In the genomic region with DNA sequence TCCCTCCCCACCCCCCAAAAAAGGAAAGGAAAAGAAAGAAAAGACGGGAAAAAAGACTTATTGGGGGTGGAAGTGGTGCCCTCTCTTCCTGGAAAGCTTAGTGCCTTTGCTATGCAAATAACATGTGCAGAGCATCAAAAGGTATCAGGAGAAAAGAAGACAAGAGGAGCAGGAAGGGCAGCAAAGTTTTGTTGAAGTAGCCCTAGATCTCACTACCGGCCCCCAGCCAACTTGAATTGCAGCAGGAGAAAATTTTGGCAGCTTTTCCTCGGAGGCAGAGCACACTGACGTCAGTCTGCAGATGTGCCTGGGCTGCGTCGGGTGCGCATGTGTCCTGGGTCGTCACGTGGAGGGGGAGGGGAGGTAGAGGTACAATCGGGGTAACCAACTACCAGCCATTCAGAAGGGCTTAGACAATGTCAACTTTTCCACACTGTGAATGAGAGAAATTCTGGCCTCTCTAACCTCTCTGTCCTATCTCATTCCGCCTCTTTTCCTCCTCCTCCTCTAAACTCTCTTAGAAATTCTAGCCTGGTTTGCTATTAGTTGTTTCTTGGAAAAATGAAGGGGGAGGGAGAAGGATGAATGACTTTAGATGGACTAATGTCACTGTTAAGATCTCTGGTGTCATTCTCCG, we compare ENCODE assay signal across 8 cellular contexts. TPM values are rescaled to one million over a fixed set of nuclear protein-coding genes. Genes with fewer than 3 reads are reported as not detected.
DNase-seq lines count a peak whose midpoint lies in the region; ATAC-seq and TF ChIP-seq lines count a peak whose summit lies in the region.

A gene with protein sequence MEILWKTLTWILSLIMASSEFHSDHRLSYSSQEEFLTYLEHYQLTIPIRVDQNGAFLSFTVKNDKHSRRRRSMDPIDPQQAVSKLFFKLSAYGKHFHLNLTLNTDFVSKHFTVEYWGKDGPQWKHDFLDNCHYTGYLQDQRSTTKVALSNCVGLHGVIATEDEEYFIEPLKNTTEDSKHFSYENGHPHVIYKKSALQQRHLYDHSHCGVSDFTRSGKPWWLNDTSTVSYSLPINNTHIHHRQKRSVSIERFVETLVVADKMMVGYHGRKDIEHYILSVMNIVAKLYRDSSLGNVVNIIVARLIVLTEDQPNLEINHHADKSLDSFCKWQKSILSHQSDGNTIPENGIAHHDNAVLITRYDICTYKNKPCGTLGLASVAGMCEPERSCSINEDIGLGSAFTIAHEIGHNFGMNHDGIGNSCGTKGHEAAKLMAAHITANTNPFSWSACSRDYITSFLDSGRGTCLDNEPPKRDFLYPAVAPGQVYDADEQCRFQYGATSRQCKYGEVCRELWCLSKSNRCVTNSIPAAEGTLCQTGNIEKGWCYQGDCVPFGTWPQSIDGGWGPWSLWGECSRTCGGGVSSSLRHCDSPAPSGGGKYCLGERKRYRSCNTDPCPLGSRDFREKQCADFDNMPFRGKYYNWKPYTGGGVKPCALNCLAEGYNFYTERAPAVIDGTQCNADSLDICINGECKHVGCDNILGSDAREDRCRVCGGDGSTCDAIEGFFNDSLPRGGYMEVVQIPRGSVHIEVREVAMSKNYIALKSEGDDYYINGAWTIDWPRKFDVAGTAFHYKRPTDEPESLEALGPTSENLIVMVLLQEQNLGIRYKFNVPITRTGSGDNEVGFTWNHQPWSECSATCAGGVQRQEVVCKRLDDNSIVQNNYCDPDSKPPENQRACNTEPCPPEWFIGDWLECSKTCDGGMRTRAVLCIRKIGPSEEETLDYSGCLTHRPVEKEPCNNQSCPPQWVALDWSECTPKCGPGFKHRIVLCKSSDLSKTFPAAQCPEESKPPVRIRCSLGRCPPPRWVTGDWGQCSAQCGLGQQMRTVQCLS (N-terminal part only) (minus strand): TSS at position 286 of the 637 bp plus-strand sequence. CDS start 8,247 bp downstream, outside the sequence.

- peak within 1 kb of the TSS; percentile 100 for H3K18ac ChIP-seq in IMR-90 (ENCODE audit: low read depth, low read length)

- H2BK120ac ChIP-seq in IMR-90 (ENCODE audit: low read depth, low read length) = peak within 1 kb of the TSS; percentile 98

- H3K4me1 ChIP-seq in IMR-90 (ENCODE audit: control insufficient read depth, insufficient read depth, low read length) = peaks cover 2% of the 10 kb centered on the region; the same call in 1 of the 2 replicates

- dilution Hi-C loops in IMR-90 (cut with HindIII; ENCODE audit: low sequenced_read_pairs, unreplicated experiment) = no loop called here

- H3K9me3 ChIP-seq in IMR-90 (ENCODE audit: control insufficient read depth, insufficient read depth, low read length) = no peaks in the 10 kb centered on the region

- peak; percentile 75 for ATAC-seq in GM21447 (IDR thresholded peaks at IDR 0.05; ENCODE audit: unreplicated experiment)
- ATAC-seq in IMR-90 (ENCODE audit: low read depth) = peak; percentile 85
- ATAC-seq in stimulated activated naive CD8-positive, alpha-beta T cell treated with anti-CD3 and anti-CD28 coated beads, Interleukin-15, amount 100 ng/mL, for 72 hours = peak; percentile 93

- TF ChIP-seq CTCF in IMR-90 (conservative IDR thresholded peaks at IDR 0.05; ENCODE audit: low read depth, low read length) (no peak), foreskin fibroblast (IDR thresholded peaks at IDR 0.05; ENCODE audit: low read depth, low read length) (no peak), neural crest cell (conservative IDR thresholded peaks at IDR 0.05) (no peak)

- TF ChIP-seq POLR2A in IMR-90 (IDR thresholded peaks at IDR 0.05; ENCODE audit: low read depth, low read length) = peak; percentile 76; the same call in 1 of the 2 replicates

- H3K36me3 Mint-ChIP-seq in neural crest cell (ENCODE audit: low read depth) = peaks cover under 1% of the 10 kb centered on the region

- peak; percentile 65 for DNase-seq in DMS53 treated with DMSO at 0.1 percent for 48 hours (lab: John Stamatoyannopoulos, UW; ENCODE audit: unreplicated experiment)
- DNase-seq in IMR-90 = peak; percentile 99
- DNase-seq in SHP77 (lab: John Stamatoyannopoulos, UW) = peak; percentile 82 to 92
- peak; percentile 69 for DNase-seq in activated gamma-delta T cell treated with Interleukin-2 at 50 U/mL for 16 hours
- peak; percentile 97 to 98 for DNase-seq in foreskin fibroblast
- peak; percentile 67 for DNase-seq in neural crest cell (ENCODE audit: low read depth, low spot score)
- DNase-seq in stimulated activated naive CD8-positive, alpha-beta T cell treated with anti-CD3 and anti-CD28 coated beads, Interleukin-15, amount 100 ng/mL, for 72 hours = peak; percentile 70 to 73

- H3K79me1 ChIP-seq in IMR-90 (ENCODE audit: low read depth in 1 of 2, low read length in 2 of 2) = peaks cover 0 to 8% of the 10 kb centered on the region in 2 experiments; a peak in 1 of 4 replicates

- H3K9ac ChIP-seq in IMR-90 (ENCODE audit: low read depth, low read length) = peak within 1 kb of the TSS; percentile 98

- peak within 1 kb of the TSS; percentile 100 for H3K4me2 ChIP-seq in IMR-90 (ENCODE audit: low read depth, low read length)

- peak within 1 kb of the TSS; percentile 92 for H4K5ac ChIP-seq in IMR-90 (ENCODE audit: low read depth, low read length)

- peak within 1 kb of the TSS; percentile 91 for H4K91ac ChIP-seq in IMR-90 (ENCODE audit: insufficient read depth, low read depth, low read length)

- H3K27me3 ChIP-seq in IMR-90 (ENCODE audit: control insufficient read depth, insufficient read depth, low read length) = no peaks in the 10 kb centered on the region

- H2AK5ac ChIP-seq in IMR-90 (ENCODE audit: low read depth, low read length) = peak within 1 kb of the TSS; percentile 59; the same call in 1 of the 2 replicates

- H3K27ac Mint-ChIP-seq in neural crest cell (ENCODE audit: unreplicated experiment) = peak within 1 kb of the TSS; percentile 96
- H3K27ac Mint-ChIP-seq in stimulated activated naive CD8-positive, alpha-beta T cell treated with anti-CD3 and anti-CD28 coated beads, Interleukin-15, amount 100 ng/mL, for 72 hours = peak within 1 kb of the TSS; percentile 91 to 97

- TF ChIP-seq RAD21 in IMR-90 (IDR thresholded peaks at IDR 0.05; ENCODE audit: low read length) = no peak

- H3K14ac ChIP-seq in IMR-90 (replicated peaks; ENCODE audit: low read depth, low read length) = peak within 1 kb of the TSS; percentile 99

- no CpG with 5 or more reads among the region's 12 CpGs for WGBS in IMR-90 (ENCODE audit: extremely low coverage in 2 of 2, insufficient read length in 1 of 2), 2 experiments

- H3K36me3 ChIP-seq in IMR-90 (ENCODE audit: control insufficient read depth, insufficient read depth, low read length) = no peaks in the 10 kb centered on the region

- peaks cover 21% of the 10 kb centered on the region for H3K4me1 Mint-ChIP-seq in neural crest cell
- peaks cover 6% of the 10 kb centered on the region for H3K4me1 Mint-ChIP-seq in stimulated activated naive CD8-positive, alpha-beta T cell treated with anti-CD3 and anti-CD28 coated beads, Interleukin-15, amount 100 ng/mL, for 72 hours

- peak within 1 kb of the TSS; percentile 97 for H3K56ac ChIP-seq in IMR-90 (ENCODE audit: extremely low read depth, insufficient read depth, low read length)

- H3K27ac ChIP-seq in IMR-90 (ENCODE audit: insufficient read depth, low read length) = peak within 1 kb of the TSS; percentile 96

- peak within 1 kb of the TSS; percentile 20 for H2AK9ac ChIP-seq in IMR-90 (replicated peaks; ENCODE audit: low read depth, low read length, poor library complexity)

- H2AFZ ChIP-seq in IMR-90 (replicated peaks; ENCODE audit: low read length, poor library complexity) = peak within 1 kb of the TSS; percentile 79

- no peaks in the 10 kb centered on the region for H3K27me3 Mint-ChIP-seq in neural crest cell (ENCODE audit: low read depth)
- no peaks in the 10 kb centered on the region for H3K27me3 Mint-ChIP-seq in stimulated activated naive CD8-positive, alpha-beta T cell treated with anti-CD3 and anti-CD28 coated beads, Interleukin-15, amount 100 ng/mL, for 72 hours

- no peak within 1 kb of the TSS for H3K4me3 Mint-ChIP-seq in neural crest cell
- H3K4me3 Mint-ChIP-seq in stimulated activated naive CD8-positive, alpha-beta T cell treated with anti-CD3 and anti-CD28 coated beads, Interleukin-15, amount 100 ng/mL, for 72 hours = no peak within 1 kb of the TSS

- BruUV-seq in IMR-90 (replicated peaks; lab: Mats Ljungman, UMichigan) = no TSS peak

- H4K8ac ChIP-seq in IMR-90 (ENCODE audit: low read depth in 2 of 2, low read length in 2 of 2) = peak within 1 kb of the TSS; percentile 68 to 95

- POLR2A ChIA-PET in IMR-90 (lab: Charles Lee; ENCODE audit: unreplicated experiment) = interaction anchor here (0.6 to 1.3 kb wide), 6 partner anchors 16 to 388 kb away, joined by 3 to 11 read pairs (median 4); no protein-coding TSS in a partner anchor

- peak within 1 kb of the TSS; percentile 96 for H3K4ac ChIP-seq in IMR-90 (ENCODE audit: low read depth, low read length)

- H2BK5ac ChIP-seq in IMR-90 (ENCODE audit: low read depth, low read length, poor library complexity, severe bottlenecking) = peak within 1 kb of the TSS; percentile 98

- H3K9me1 ChIP-seq in IMR-90 (ENCODE audit: insufficient read depth, low read length) = no peaks in the 10 kb centered on the region

- H4K20me1 ChIP-seq in IMR-90 (ENCODE audit: insufficient read depth, low read length) = no peaks in the 10 kb centered on the region

- H2BK20ac ChIP-seq in IMR-90 (ENCODE audit: low read depth, low read length) = peak within 1 kb of the TSS; percentile 96; the same call in 1 of the 2 replicates

- CTCF ChIA-PET in IMR-90 (lab: Yijun Ruan, JAX) = interaction anchor here (0.5 to 2.2 kb wide), 8 partner anchors 218 to 697 kb away, joined by 3 to 10 read pairs (median 4); no protein-coding TSS in a partner anchor

- intact Hi-C loops in IMR-90 (cut with micrococcal nuclease) = loop anchor here (1.0 to 5.0 kb wide), 5 partner anchors 283 to 847 kb away; no protein-coding TSS in a partner anchor

- H3K4me3 ChIP-seq in IMR-90 (ENCODE audit: insufficient read depth, low read depth, low read length) = peak within 1 kb of the TSS; percentile 88
- H3K4me3 ChIP-seq in foreskin fibroblast (ENCODE audit: low read depth in 1 of 2, low read length in 2 of 2) = peak within 1 kb of the TSS; percentile 84 to 88

- peak within 1 kb of the TSS; percentile 45 for H2BK15ac ChIP-seq in IMR-90 (ENCODE audit: low read depth, low read length)

- peak within 1 kb of the TSS; percentile 99 for H3K23ac ChIP-seq in IMR-90 (ENCODE audit: low read depth, low read length)

- H3K9me3 Mint-ChIP-seq in neural crest cell = no peaks in the 10 kb centered on the region
- H3K9me3 Mint-ChIP-seq in stimulated activated naive CD8-positive, alpha-beta T cell treated with anti-CD3 and anti-CD28 coated beads, Interleukin-15, amount 100 ng/mL, for 72 hours = no peaks in the 10 kb centered on the region

- in situ Hi-C loops in IMR-90 (cut with MboI; ENCODE audit: low sequenced_read_pairs) = loop anchor here (5.0 to 10.0 kb wide), 5 partner anchors 284 to 847 kb away; no protein-coding TSS in a partner anchor

TF ChIP-seq in IMR-90, 13 proteins besides CTCF, POLR2A, EP300 and RAD21 (continues in another document):
- TF ChIP-seq SMC3 (IDR thresholded peaks at IDR 0.05; ENCODE audit: low read depth, low read length) (no peak), CEBPB (IDR thresholded peaks at IDR 0.05; ENCODE audit: low read depth, low read length) (peak; percentile 57)

RNA-seq across cellular contexts. Expression of the gene that starts here (rescaled TPM):
- 160 and 173 TPM in 2 replicates for total RNA-seq in IMR-90 (2012; rRNA removed)
- 21.0 and 23.9 TPM in 2 replicates for polyA plus RNA-seq in IMR-90 (2012; rRNA removed)
- polyA plus RNA-seq in IMR-90 (2012; cell fraction: cytosol; rRNA removed) = 6.9 and 9.7 TPM in 2 replicates
- 89.0 and 171 TPM in 2 replicates for polyA plus RNA-seq in IMR-90 (2012; cell fraction: nucleus; rRNA removed; ENCODE audit: low replicate concordance)
- 7.1 and 8.2 TPM in 2 replicates for total RNA-seq in neural crest cell

Comparison
In these comparisons a context has a peak if more than half of its experiments do, and no peak if none do; other contexts are left out.
1. Peak in every context shown above with its lines: DNase-seq, ATAC-seq, H3K4me3 ChIP-seq and H3K27ac ChIP-seq.
2. RNA of the gene that starts here (total RNA-seq): 160 to 173 TPM in IMR-90; 7.1 to 8.2 TPM in neural crest cell; every median in the first group is over 10 times any median in the second.